In the genomic region with DNA sequence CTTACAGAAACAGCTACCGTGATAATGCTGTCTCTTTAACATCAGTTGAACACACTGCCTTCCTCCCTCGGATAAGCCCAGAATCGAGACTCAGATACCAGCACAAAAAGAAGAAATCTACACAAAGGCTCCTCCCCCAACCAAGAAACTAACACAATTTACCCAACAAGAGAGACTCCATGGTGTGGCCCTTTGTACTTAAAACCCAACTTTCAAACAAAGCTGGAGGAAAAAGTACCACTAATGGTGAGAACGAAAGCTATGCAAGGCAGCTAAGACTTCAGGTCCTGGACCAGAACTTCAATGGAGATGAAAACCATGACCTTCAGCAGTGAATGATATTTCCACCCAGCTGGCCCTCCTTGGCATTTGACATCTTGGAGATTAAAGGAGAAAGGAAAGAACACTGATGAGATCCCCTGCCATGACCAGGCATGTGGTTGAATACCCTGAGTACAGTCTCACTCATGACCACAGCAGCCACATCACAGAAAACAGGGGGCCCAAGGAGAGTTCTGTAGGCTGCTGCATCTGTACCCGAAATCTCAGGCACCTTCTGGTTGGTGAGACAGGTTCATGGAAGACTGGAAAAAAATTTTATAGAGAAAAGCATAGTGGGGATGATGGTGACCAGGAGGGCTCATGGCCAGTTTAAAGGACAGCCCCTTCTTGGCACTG, we compare ENCODE assay signal across 21 cellular contexts. TPM values are rescaled to one million over a fixed set of nuclear protein-coding genes. Genes with fewer than 3 reads are reported as not detected.
DNase-seq lines count a peak whose midpoint lies in the region; ATAC-seq lines count a peak whose summit lies in the region.
"Had no signal": no experiment of that assay in that cellular context is flagged by ENCODE, and none has a peak within 500 bp of the region (broad histone marks: within the 10 kb centered on the region; RNA-seq: fewer than 3 reads in every experiment).

No MANE protein-coding gene starts in this region.

- ATAC-seq in HG02938 (IDR thresholded peaks at IDR 0.05; ENCODE audit: unreplicated experiment) (peak; percentile 49), GM19324 (IDR thresholded peaks at IDR 0.05; ENCODE audit: low FRiP score, unreplicated experiment) (no peak), HG03135 (IDR thresholded peaks at IDR 0.05; ENCODE audit: unreplicated experiment) (no peak)
- ATAC-seq: esophagus mucosa, K562 had no signal

- DNase-seq in activated T-cell treated with anti-CD3 and anti-CD28 coated beads, Interleukin-2, amount 50 U/mL, for 24 hours: no peak
- no peak for DNase-seq in activated T-cell treated with anti-CD3 and anti-CD28 coated beads, Interleukin-2, amount 50 U/mL, for 1 hour
- DNase-seq in activated naive CD8-positive, alpha-beta T cell treated with anti-CD3 and anti-CD28 coated beads for 36 hours: peak; percentile 59
- DNase-seq in stimulated activated CD8-positive, alpha-beta memory T cell treated with anti-CD3 and anti-CD28 coated beads, Interleukin-4, amount 100 ng/mL, for 24 hours (ENCODE audit: low read depth): peak; percentile 6
- DNase-seq in NCI-H526 (lab: John Stamatoyannopoulos, UW): no peak
- DNase-seq: amygdala; central memory CD4-positive, alpha-beta T cell; hippocampal formation; islet precursor cell; NCI-H1694; NCI-H2171 treated with DMSO at 0.1 percent for 48 hours; NCI-H748 treated with DMSO at 0.1 percent for 48 hours; nucleus accumbens; Right ventricle myocardium superior; small intestine had no signal

- peaks cover 96% of the 10 kb centered on the region for H3K36me3 Mint-ChIP-seq in activated T-cell treated with anti-CD3 and anti-CD28 coated beads, Interleukin-2, amount 50 U/mL, for 24 hours (ENCODE audit: low read depth)
- H3K36me3 Mint-ChIP-seq in activated naive CD8-positive, alpha-beta T cell treated with anti-CD3 and anti-CD28 coated beads for 36 hours: peaks cover 36% of the 10 kb centered on the region

- no peak overlapping the region for H3K4me3 Mint-ChIP-seq in activated T-cell treated with anti-CD3 and anti-CD28 coated beads, Interleukin-2, amount 50 U/mL, for 24 hours
- H3K4me3 Mint-ChIP-seq in activated naive CD8-positive, alpha-beta T cell treated with anti-CD3 and anti-CD28 coated beads for 36 hours: no peak overlapping the region
- H3K4me3 Mint-ChIP-seq: CD14-positive monocyte had no signal

- H3K4me1 Mint-ChIP-seq in activated T-cell treated with anti-CD3 and anti-CD28 coated beads, Interleukin-2, amount 50 U/mL, for 24 hours (ENCODE audit: low read depth): peaks cover 26% of the 10 kb centered on the region
- peaks cover 24% of the 10 kb centered on the region for H3K4me1 Mint-ChIP-seq in activated naive CD8-positive, alpha-beta T cell treated with anti-CD3 and anti-CD28 coated beads for 36 hours

- H3K27me3 Mint-ChIP-seq in activated T-cell treated with anti-CD3 and anti-CD28 coated beads, Interleukin-2, amount 50 U/mL, for 24 hours: no peaks in the 10 kb centered on the region
- no peaks in the 10 kb centered on the region for H3K27me3 Mint-ChIP-seq in activated naive CD8-positive, alpha-beta T cell treated with anti-CD3 and anti-CD28 coated beads for 36 hours

- no peaks in the 10 kb centered on the region for H3K9me3 Mint-ChIP-seq in activated T-cell treated with anti-CD3 and anti-CD28 coated beads, Interleukin-2, amount 50 U/mL, for 24 hours
- no peaks in the 10 kb centered on the region for H3K9me3 Mint-ChIP-seq in activated naive CD8-positive, alpha-beta T cell treated with anti-CD3 and anti-CD28 coated beads for 36 hours

- H3K27ac Mint-ChIP-seq in activated T-cell treated with anti-CD3 and anti-CD28 coated beads, Interleukin-2, amount 50 U/mL, for 24 hours: peak overlapping the region; percentile 5
- H3K27ac Mint-ChIP-seq in activated naive CD8-positive, alpha-beta T cell treated with anti-CD3 and anti-CD28 coated beads for 36 hours: peak overlapping the region; percentile 23
- H3K27ac Mint-ChIP-seq: CD14-positive monocyte had no signal

RNA-seq across cellular contexts. Expression of a gene that starts 36.7 kb away (rescaled TPM):
- total RNA-seq in activated naive CD8-positive, alpha-beta T cell treated with anti-CD3 and anti-CD28 coated beads for 36 hours: 10 to 100 TPM; 86.9 to 89.8 TPM

Comparison
In these comparisons a context has a peak if more than half of its experiments do, and no peak if none do; other contexts are left out.
1. DNase-seq: peak in activated naive CD8-positive, alpha-beta T cell treated with anti-CD3 and anti-CD28 coated beads for 36 hours (single experiment) and stimulated activated CD8-positive, alpha-beta memory T cell treated with anti-CD3 and anti-CD28 coated beads, Interleukin-4, amount 100 ng/mL, for 24 hours (single experiment); none in activated T-cell treated with anti-CD3 and anti-CD28 coated beads, Interleukin-2, amount 50 U/mL, for 24 hours (single experiment), activated T-cell treated with anti-CD3 and anti-CD28 coated beads, Interleukin-2, amount 50 U/mL, for 1 hour (single experiment) and NCI-H526 (0 of 2).